Comparison of ENCODE assay signal across 15 cellular contexts in genomic region chr14:73878436-73878835, GRCh38. TPM values are rescaled to one million over a fixed set of nuclear protein-coding genes. Genes with fewer than 3 reads are reported as not detected.
DNase-seq lines count a peak whose midpoint lies in the region; ATAC-seq and TF ChIP-seq lines count a peak whose summit lies in the region.
"Had no signal": no experiment of that assay in that cellular context is flagged by ENCODE, and none has a peak within 500 bp of the region (broad histone marks: within the 10 kb centered on the region; RNA-seq: fewer than 3 reads in every experiment).

No MANE protein-coding gene starts in this region.

- no peaks in the 10 kb centered on the region for H3K9me3 Mint-ChIP-seq in activated T-cell treated with anti-CD3 and anti-CD28 coated beads, Interleukin-2, amount 50 U/mL, for 4 hours
- H3K9me3 Mint-ChIP-seq: CD4-positive, alpha-beta T cell; IgD-negative memory B cell had no signal

- DNase-seq in AG04450 (ENCODE audit: low read depth, low spot score) (peak; percentile 53), H4 (ENCODE audit: low spot score) (peak; percentile 77), SJCRH30 (peak; percentile 4 to 15), fibroblast of mammary gland (ENCODE audit: low read depth) (peak; percentile 65), mucosa of gallbladder (ENCODE audit: low spot score) (no peak)
- DNase-seq in activated T-cell treated with anti-CD3 and anti-CD28 coated beads, Interleukin-2, amount 50 U/mL, for 4 hours, result no peak
- DNase-seq: CD4-positive, alpha-beta T cell; NCI-H1048; NCI-H226; NCI-H774; SIG-M5 had no signal

- H3K4me1 ChIP-seq in SJCRH30, result no peaks in the 10 kb centered on the region

- H3K36me3 ChIP-seq in SJCRH30, result 0 out of 2 replicates have a peak, but pooled peaks cover 2% of the 10 kb centered on the region

- ATAC-seq in activated T-cell treated with anti-CD3 and anti-CD28 coated beads, Interleukin-2, amount 50 U/mL, for 4 hours, result no peak
- ATAC-seq in HG02623 (IDR thresholded peaks at IDR 0.05; ENCODE audit: unreplicated experiment) (no peak), HG03342 (IDR thresholded peaks at IDR 0.05; ENCODE audit: unreplicated experiment) (no peak)

- H3K4me3 ChIP-seq in AG04450 (ENCODE audit: low read depth, low read length) (no peak overlapping the region), SJCRH30 (no peak overlapping the region), fibroblast of mammary gland (ENCODE audit: control insufficient read depth, low read depth, low read length) (no peak overlapping the region)

- TF ChIP-seq CTCF in AG04450 (IDR thresholded peaks at IDR 0.05; ENCODE audit: low read depth, low read length) (no peak), fibroblast of mammary gland (conservative IDR thresholded peaks at IDR 0.05; ENCODE audit: control insufficient read depth, insufficient read depth, low read depth, low read length) (no peak)

- no peaks in the 10 kb centered on the region for H3K9me3 ChIP-seq in AG04450 (ENCODE audit: control insufficient read depth, insufficient read depth, low read length)
- no peaks in the 10 kb centered on the region for H3K9me3 ChIP-seq in SJCRH30 (replicated peaks)

- H3K27ac ChIP-seq in AG04450 (ENCODE audit: low read depth, low read length), result no peak overlapping the region
- H3K27ac ChIP-seq in SJCRH30, result no peak overlapping the region

- H3K4me1 Mint-ChIP-seq in activated T-cell treated with anti-CD3 and anti-CD28 coated beads, Interleukin-2, amount 50 U/mL, for 4 hours (ENCODE audit: low read depth), result no peaks in the 10 kb centered on the region
- H3K4me1 Mint-ChIP-seq: B cell, IgD-negative memory B cell had no signal

- CTCF ChIA-PET in AG04450 (lab: Charles Lee), result interaction anchor here (0.6 kb wide), 1 partner anchor 11 kb away, joined by 3 read pairs; no protein-coding TSS in a partner anchor

- POLR2A ChIA-PET in AG04450 (lab: Yijun Ruan, JAX), result interaction anchor here (0.8 to 1.0 kb wide), 2 partner anchors 8 to 93 kb away, joined by 3 read pairs; partner anchors contain the start of gene ZNF410

- no peak overlapping the region for H3K4me3 Mint-ChIP-seq in activated T-cell treated with anti-CD3 and anti-CD28 coated beads, Interleukin-2, amount 50 U/mL, for 4 hours
- H3K4me3 Mint-ChIP-seq: B cell; CD4-positive, alpha-beta T cell; IgD-negative memory B cell had no signal

- H3K36me3 Mint-ChIP-seq in activated T-cell treated with anti-CD3 and anti-CD28 coated beads, Interleukin-2, amount 50 U/mL, for 4 hours (ENCODE audit: insufficient read depth), result peaks cover 2% of the 10 kb centered on the region

- no peaks in the 10 kb centered on the region for H3K27me3 Mint-ChIP-seq in activated T-cell treated with anti-CD3 and anti-CD28 coated beads, Interleukin-2, amount 50 U/mL, for 4 hours (ENCODE audit: low read depth)
- H3K27me3 Mint-ChIP-seq: B cell; CD4-positive, alpha-beta T cell; IgD-negative memory B cell had no signal

- H3K27me3 ChIP-seq in AG04450 (ENCODE audit: control insufficient read depth, insufficient read depth, low read length) (no peaks in the 10 kb centered on the region), SJCRH30 (no peaks in the 10 kb centered on the region)

RNA-seq across cellular contexts. Expression of gene ZNF410, which starts 8.2 kb away (rescaled TPM):
- 54.5 and 55.3 TPM in 2 replicates for polyA plus RNA-seq in AG04450 (2011; rRNA removed)
- polyA minus RNA-seq in AG04450 (2011; rRNA and poly(A)+ RNA removed), result 41.0 and 51.4 TPM in 2 replicates
- 94.4 and 95.4 TPM in 2 replicates for total RNA-seq in H4 (2014; rRNA removed; shearing (Covaris generic))
- 52.3 and 58.0 TPM in 2 replicates for total RNA-seq in SJCRH30 (2014; rRNA removed; shearing (Covaris generic))
- 10 to 100 TPM; 45.8 to 54.9 (median 54.5) TPM for total RNA-seq in activated T-cell treated with anti-CD3 and anti-CD28 coated beads, Interleukin-2, amount 50 U/mL, for 4 hours
- 39.1 TPM for total RNA-seq in mucosa of gallbladder

RNA-seq across cellular contexts. Expression of gene PTGR2, which starts 26.8 kb away (rescaled TPM):
- 4.5 and 6.9 TPM in 2 replicates for polyA plus RNA-seq in AG04450 (2011; rRNA removed)
- 1.6 and 1.9 TPM in 2 replicates for polyA minus RNA-seq in AG04450 (2011; rRNA and poly(A)+ RNA removed)
- 1.8 and 7.2 TPM in 2 replicates for total RNA-seq in H4 (2014; rRNA removed; shearing (Covaris generic))
- 3.8 and 5.4 TPM in 2 replicates for total RNA-seq in SJCRH30 (2014; rRNA removed; shearing (Covaris generic))
- total RNA-seq in activated T-cell treated with anti-CD3 and anti-CD28 coated beads, Interleukin-2, amount 50 U/mL, for 4 hours, result 1 to 10 TPM; 2.5 to 3.8 (median 3.3) TPM
- 13.4 TPM for total RNA-seq in mucosa of gallbladder

Comparison
In these comparisons a context has a peak if more than half of its experiments do, and no peak if none do; other contexts are left out.
1. DNase-seq: peak in AG04450 (single experiment), H4 (single experiment), SJCRH30 (2 of 2) and fibroblast of mammary gland (single experiment); none in activated T-cell treated with anti-CD3 and anti-CD28 coated beads, Interleukin-2, amount 50 U/mL, for 4 hours (single experiment) and mucosa of gallbladder (single experiment).